Comparison of ENCODE assay signal across 1 cellular context in the genomic region with DNA sequence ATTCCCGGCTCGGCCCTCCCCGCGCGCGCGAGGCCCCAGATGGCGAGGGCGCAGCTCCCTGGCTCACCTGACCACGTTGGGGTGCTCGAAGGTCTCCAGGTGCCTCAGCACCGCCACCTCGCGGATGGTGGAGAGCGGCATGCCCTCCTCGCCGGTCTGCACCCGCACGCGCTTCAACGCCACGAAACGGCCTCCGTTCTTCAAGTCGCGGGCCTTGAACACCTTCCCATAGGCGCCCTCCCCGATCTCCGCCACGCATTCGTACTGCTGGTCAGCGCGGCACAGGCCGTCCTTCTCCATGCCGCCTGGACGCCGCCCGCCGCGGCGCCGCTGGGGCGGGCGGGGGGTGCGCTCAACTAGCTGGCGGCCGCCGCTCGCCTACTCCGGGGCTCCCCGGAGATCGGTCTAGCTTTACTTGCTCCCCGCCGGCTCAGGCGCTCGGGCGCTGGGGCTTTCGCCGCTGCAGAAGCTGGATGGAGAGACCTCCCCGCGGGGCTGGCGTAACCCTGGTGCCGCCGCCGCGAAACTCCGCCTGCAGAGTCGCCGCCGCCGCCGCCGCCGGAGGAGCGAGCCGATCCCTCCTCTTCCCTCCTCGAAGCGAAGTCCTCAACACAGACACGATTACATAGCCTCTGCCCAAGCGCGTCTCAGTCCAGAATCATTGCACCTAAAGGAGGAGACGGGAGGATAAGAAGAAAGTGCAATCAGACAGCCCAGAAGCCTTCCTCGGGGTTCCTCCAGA.
TF ChIP-seq lines count a peak whose summit lies in the region.

No MANE protein-coding gene starts in this region.

TF ChIP-seq in HepG2, 621 proteins besides CTCF, POLR2A, EP300 and RAD21 (continued from another document):
- TF ChIP-seq TEF (CRISPR knock-in tag; IDR thresholded peaks at IDR 0.05) (no peak), AFF4 (CRISPR knock-in tag; IDR thresholded peaks at IDR 0.05) (peak; percentile 61; the same call in 1 of the 2 replicates), ZNF841 (CRISPR knock-in tag; IDR thresholded peaks at IDR 0.05; ENCODE audit: borderline replicate concordance) (no peak), BORCS8-MEF2B (CRISPR knock-in tag; IDR thresholded peaks at IDR 0.05) (no peak), ZNF773 (CRISPR knock-in tag; IDR thresholded peaks at IDR 0.05; ENCODE audit: borderline replicate concordance) (0 out of 2 replicates have a peak, but pooled peaks have one; percentile 28), ZKSCAN8 (CRISPR knock-in tag; IDR thresholded peaks at IDR 0.05; ENCODE audit: borderline replicate concordance) (no peak), ZNF550 (CRISPR knock-in tag; IDR thresholded peaks at IDR 0.05; ENCODE audit: borderline replicate concordance) (0 out of 2 replicates have a peak, but pooled peaks have one; percentile 52), POLR2AphosphoS2 (IDR thresholded peaks at IDR 0.05; ENCODE audit: low read depth, low read length) (no peak), ZNF605 (CRISPR knock-in tag; IDR thresholded peaks at IDR 0.05) (no peak), ZFY (CRISPR knock-in tag; IDR thresholded peaks at IDR 0.05) (peak; percentile 74), ZNF607 (CRISPR knock-in tag; IDR thresholded peaks at IDR 0.05; ENCODE audit: borderline replicate concordance) (0 out of 2 replicates have a peak, but pooled peaks have one; percentile 30), ZBTB38 (CRISPR knock-in tag; IDR thresholded peaks at IDR 0.05) (peak; percentile 80), PITX1 (CRISPR knock-in tag; IDR thresholded peaks at IDR 0.05) (peak; percentile 58; the same call in 1 of the 2 replicates)
- TF ChIP-seq, protein P1, sequence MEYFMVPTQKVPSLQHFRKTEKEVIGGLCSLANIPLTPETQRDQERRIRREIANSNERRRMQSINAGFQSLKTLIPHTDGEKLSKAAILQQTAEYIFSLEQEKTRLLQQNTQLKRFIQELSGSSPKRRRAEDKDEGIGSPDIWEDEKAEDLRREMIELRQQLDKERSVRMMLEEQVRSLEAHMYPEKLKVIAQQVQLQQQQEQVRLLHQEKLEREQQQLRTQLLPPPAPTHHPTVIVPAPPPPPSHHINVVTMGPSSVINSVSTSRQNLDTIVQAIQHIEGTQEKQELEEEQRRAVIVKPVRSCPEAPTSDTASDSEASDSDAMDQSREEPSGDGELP (IDR thresholded peaks at IDR 0.05; ENCODE audit: borderline replicate concordance, low read depth), result peak; percentile 74; the same call in 1 of the 2 replicates
